Comparison of ENCODE assay signal across 28 cellular contexts in the genomic region with DNA sequence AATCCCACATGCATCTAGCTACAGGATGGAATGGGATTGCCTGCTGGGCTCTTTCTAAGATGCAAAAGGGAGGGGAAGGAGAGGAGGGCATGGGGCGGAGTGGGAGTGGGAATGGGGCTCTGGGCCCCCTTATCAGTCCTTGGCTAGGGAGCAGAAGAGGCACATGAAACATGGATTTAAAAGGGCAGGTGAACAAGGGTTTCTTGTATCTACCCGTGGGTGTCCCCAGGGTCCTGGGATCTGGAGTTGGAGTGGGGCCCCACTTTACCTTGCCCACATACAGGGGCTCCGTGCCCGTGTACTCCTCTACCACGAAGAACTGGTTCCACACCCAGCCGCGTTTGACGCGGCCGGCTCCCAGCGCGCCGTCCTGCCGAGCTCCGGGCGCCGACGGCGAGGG. TPM values are rescaled to one million over a fixed set of nuclear protein-coding genes. Genes with fewer than 3 reads are reported as not detected.
DNase-seq lines count a peak whose midpoint lies in the region; ATAC-seq and TF ChIP-seq lines count a peak whose summit lies in the region.
"Had no signal": no experiment of that assay in that cellular context is flagged by ENCODE, and none has a peak within 500 bp of the region (broad histone marks: within the 10 kb centered on the region; RNA-seq: fewer than 3 reads in every experiment).

No MANE protein-coding gene starts in this region.

- H3K79me2 ChIP-seq in parathyroid adenoma: no peaks in the 10 kb centered on the region

- H3K4me1 ChIP-seq in HUES64 (ENCODE audit: insufficient read depth, low read length) (no peaks in the 10 kb centered on the region), iPS-15b (ENCODE audit: control insufficient read depth, insufficient read depth, low read length) (no peaks in the 10 kb centered on the region), parathyroid adenoma (peaks cover 2% of the 10 kb centered on the region)

- no peaks in the 10 kb centered on the region for H3K36me3 ChIP-seq in HUES64 (ENCODE audit: insufficient read depth, low read length)
- H3K36me3 ChIP-seq in iPS-15b (ENCODE audit: control insufficient read depth, insufficient read depth, low read length): no peaks in the 10 kb centered on the region
- no peaks in the 10 kb centered on the region for H3K36me3 ChIP-seq in parathyroid adenoma (ENCODE audit: control insufficient read depth, insufficient read depth, low read length)

- ATAC-seq in GM21723 (IDR thresholded peaks at IDR 0.05; ENCODE audit: unreplicated experiment) (no peak), GM21619 (IDR thresholded peaks at IDR 0.05; ENCODE audit: unreplicated experiment) (no peak)
- ATAC-seq: HCT116, Panc1 had no signal

- 7% methylated on average over 19 of the region's 19 CpGs for WGBS in HUES64

- no peak overlapping the region for H3K9ac ChIP-seq in HUES64 (ENCODE audit: low read depth, low read length)
- H3K9ac ChIP-seq in iPS-15b (ENCODE audit: low read depth, low read length): no peak overlapping the region
- H3K9ac ChIP-seq in parathyroid adenoma: no peak overlapping the region
- H3K9ac ChIP-seq: GM23248 had no signal

- H3K27ac ChIP-seq in HUES64 (ENCODE audit: low read depth, low read length) (no peak overlapping the region), parathyroid adenoma (no peak overlapping the region)
- H3K27ac ChIP-seq: 22Rv1, GM23248, HL-60, SK-N-MC had no signal

- H3K4me2 ChIP-seq in parathyroid adenoma (ENCODE audit: low read length): no peak overlapping the region

- peak; percentile 38 for DNase-seq in NCI-H82 (lab: John Stamatoyannopoulos, UW)
- no peak for DNase-seq in NCI-H82 treated with DMSO at 0.1 percent for 48 hours (lab: John Stamatoyannopoulos, UW; ENCODE audit: unreplicated experiment)
- no peak for DNase-seq in cerebellum (ENCODE audit: low spot score)
- DNase-seq: Calu3, DMS79 treated with DMSO at 0.1 percent for 48 hours, KBM-7, MV-4-11, NCI-H1105, NCI-H1436 treated with DMSO at 0.1 percent for 48 hours, NCI-H187 treated with DMSO at 0.1 percent for 48 hours, NCI-H446, NCI-H524 treated with DMSO at 0.1 percent for 48 hours, NCI-H774, SIG-M5 had no signal

- H2AFZ ChIP-seq in parathyroid adenoma: peak overlapping the region; percentile 36
- H2AFZ ChIP-seq: GM23248 had no signal

- H3K4me3 ChIP-seq in HUES64 (ENCODE audit: low read length): peak overlapping the region; percentile 43
- peak overlapping the region; percentile 33 for H3K4me3 ChIP-seq in iPS-15b (ENCODE audit: low read depth, low read length)
- no peak overlapping the region for H3K4me3 ChIP-seq in parathyroid adenoma (ENCODE audit: low read depth, low read length)
- H3K4me3 ChIP-seq: GM23248, SK-N-MC had no signal

- H3K9me3 ChIP-seq in HUES64 (ENCODE audit: insufficient read depth, low read depth, low read length) (no peaks in the 10 kb centered on the region), iPS-15b (ENCODE audit: control insufficient read depth, insufficient read depth, low read length) (no peaks in the 10 kb centered on the region), parathyroid adenoma (ENCODE audit: control insufficient read depth, low read length) (no peaks in the 10 kb centered on the region)

- no peak for TF ChIP-seq CTCF in parathyroid adenoma (IDR thresholded peaks at IDR 0.05)

- peaks cover 59% of the 10 kb centered on the region for H3K27me3 ChIP-seq in HUES64 (ENCODE audit: insufficient read depth, low read length)
- peaks cover 59% of the 10 kb centered on the region for H3K27me3 ChIP-seq in iPS-15b (ENCODE audit: control insufficient read depth, insufficient read depth, low read length)
- H3K27me3 ChIP-seq in parathyroid adenoma (ENCODE audit: control insufficient read depth, insufficient read depth, low read length): peaks cover 5% of the 10 kb centered on the region

RNA-seq across cellular contexts. Expression of a gene that starts 57.5 kb away (rescaled TPM):
- 0.10 TPM for polyA plus RNA-seq in HUES64 (2013, experiment 1 of 2)
- polyA plus RNA-seq in HUES64 (2013, experiment 2 of 2): 0.38 TPM
- 3.1 TPM for total RNA-seq in cerebellum
- total RNA-seq: Calu3, GM23248, MCF 10A, OCI-LY7 had no signal
- polyA plus RNA-seq: BJ, GM23248 had no signal
